In the genomic region with DNA sequence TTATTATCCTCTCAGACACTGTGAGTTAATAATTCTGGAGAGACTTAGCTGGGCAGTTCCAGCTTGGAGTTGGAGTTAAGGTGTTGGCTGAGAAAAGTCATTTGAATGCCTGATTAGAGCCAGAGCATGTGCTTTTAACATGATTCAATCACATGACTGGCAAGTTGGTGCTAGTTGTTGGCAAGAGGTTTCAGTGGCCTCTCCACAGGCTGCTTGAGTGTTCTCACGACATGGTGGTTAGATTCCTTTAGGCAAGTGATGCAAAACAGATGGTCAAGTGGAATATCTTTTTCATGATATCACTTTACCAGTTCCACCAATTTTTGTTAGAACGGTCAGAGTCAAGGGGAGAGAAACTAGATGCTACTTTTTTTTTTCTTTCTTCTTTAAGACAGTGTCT, we compare ENCODE assay signal across 13 cellular contexts.
DNase-seq lines count a peak whose midpoint lies in the region; ATAC-seq and TF ChIP-seq lines count a peak whose summit lies in the region.
"Had no signal": no experiment of that assay in that cellular context is flagged by ENCODE, and none has a peak within 500 bp of the region (broad histone marks: within the 10 kb centered on the region; RNA-seq: fewer than 3 reads in every experiment).

No MANE protein-coding gene starts in this region.

- DNase-seq in GM04504 (ENCODE audit: low read depth) (peak; percentile 99), RPMI7951 (ENCODE audit: low read depth) (peak; percentile 100), epithelial cell of proximal tubule (ENCODE audit: low read depth) (peak; percentile 100), hypothalamus (lab: John Stamatoyannopoulos, UW) (no peak), AML-193 (lab: John Stamatoyannopoulos, UW) (no peak), PC-3 (no peak)
- no peak for DNase-seq in activated CD4-positive, alpha-beta T cell treated with anti-CD3 and anti-CD28 coated beads for 1 hour
- DNase-seq: activated naive CD8-positive, alpha-beta T cell treated with anti-CD3 and anti-CD28 coated beads for 36 hours; natural killer cell; NCI-H2029; spleen had no signal

- H3K4me2 ChIP-seq in PC-3 (ENCODE audit: low read length) = no peak overlapping the region

- POLR2A ChIA-PET in PC-3 (lab: Charles Lee; ENCODE audit: unreplicated experiment) = no interaction called here

- H3K36me3 ChIP-seq in rectal smooth muscle tissue (ENCODE audit: control insufficient read depth, insufficient read depth, low read length) = no peaks in the 10 kb centered on the region
- no peaks in the 10 kb centered on the region for H3K36me3 ChIP-seq in PC-3 (ENCODE audit: low read depth, low read length)
- H3K36me3 ChIP-seq: spleen had no signal

- peaks cover 5% of the 10 kb centered on the region for H3F3A ChIP-seq in PC-3 (ENCODE audit: low read length, unreplicated experiment)

- H3K27me3 ChIP-seq in rectal smooth muscle tissue (ENCODE audit: control insufficient read depth, insufficient read depth, low read length) (no peaks in the 10 kb centered on the region), PC-3 (ENCODE audit: low read length) (no peaks in the 10 kb centered on the region)
- H3K27me3 ChIP-seq: spleen had no signal

- no peaks in the 10 kb centered on the region for H3K9me3 ChIP-seq in PC-3 (ENCODE audit: low read length)

- no peak for ATAC-seq in PC-3
- ATAC-seq: natural killer cell, Panc1 had no signal

- CTCF ChIA-PET in PC-3 (lab: Charles Lee) = no interaction called here

- H3K9me2 ChIP-seq in PC-3 (replicated peaks; ENCODE audit: low read length) = no peaks in the 10 kb centered on the region

- H3K4me3 ChIP-seq in epithelial cell of proximal tubule (ENCODE audit: low read depth, low read length) (no peak overlapping the region), rectal smooth muscle tissue (ENCODE audit: low read length) (no peak overlapping the region), PC-3 (ENCODE audit: low read length) (no peak overlapping the region)
- H3K4me3 ChIP-seq: spleen had no signal

- no TSS peak for BruUV-seq in PC-3 (replicated peaks; lab: Mats Ljungman, UMichigan)

- H3K27ac ChIP-seq in rectal smooth muscle tissue (ENCODE audit: low read depth, low read length) (peak overlapping the region; percentile 48), PC-3 (ENCODE audit: low read length) (no peak overlapping the region)
- H3K27ac ChIP-seq: spleen had no signal

- H4K20me1 ChIP-seq in PC-3 (ENCODE audit: low read length) = no peaks in the 10 kb centered on the region

- TF ChIP-seq CTCF in epithelial cell of proximal tubule (conservative IDR thresholded peaks at IDR 0.05; ENCODE audit: low read depth, low read length) = no peak
- no peak for TF ChIP-seq CTCF in PC-3 (conservative IDR thresholded peaks at IDR 0.05; ENCODE audit: low read depth, low read length)

- no peaks in the 10 kb centered on the region for H3K79me2 ChIP-seq in PC-3 (ENCODE audit: low read length)

- H3K9ac ChIP-seq in rectal smooth muscle tissue (ENCODE audit: low read length) = no peak overlapping the region
- H3K9ac ChIP-seq in PC-3 (ENCODE audit: low read length) = no peak overlapping the region

- H3K4me1 ChIP-seq in rectal smooth muscle tissue (ENCODE audit: control insufficient read depth, insufficient read depth, low read length) = peaks cover 17% of the 10 kb centered on the region
- H3K4me1 ChIP-seq in PC-3 (ENCODE audit: insufficient read depth, low read length) = peaks cover 26% of the 10 kb centered on the region

- H2AFZ ChIP-seq in PC-3 (ENCODE audit: low read length) = no peak overlapping the region

- intact Hi-C loops in PC-3 (cut with micrococcal nuclease) = no loop called here

Comparison
In these comparisons a context has a peak if more than half of its experiments do, and no peak if none do; other contexts are left out.
1. DNase-seq: peak in GM04504 (single experiment), RPMI7951 (single experiment) and epithelial cell of proximal tubule (single experiment); none in hypothalamus (0 of 51), AML-193 (0 of 2), activated CD4-positive, alpha-beta T cell treated with anti-CD3 and anti-CD28 coated beads for 1 hour (single experiment) and PC-3 (single experiment).